ENCODE assay signal across 9 cellular contexts in the genomic region with DNA sequence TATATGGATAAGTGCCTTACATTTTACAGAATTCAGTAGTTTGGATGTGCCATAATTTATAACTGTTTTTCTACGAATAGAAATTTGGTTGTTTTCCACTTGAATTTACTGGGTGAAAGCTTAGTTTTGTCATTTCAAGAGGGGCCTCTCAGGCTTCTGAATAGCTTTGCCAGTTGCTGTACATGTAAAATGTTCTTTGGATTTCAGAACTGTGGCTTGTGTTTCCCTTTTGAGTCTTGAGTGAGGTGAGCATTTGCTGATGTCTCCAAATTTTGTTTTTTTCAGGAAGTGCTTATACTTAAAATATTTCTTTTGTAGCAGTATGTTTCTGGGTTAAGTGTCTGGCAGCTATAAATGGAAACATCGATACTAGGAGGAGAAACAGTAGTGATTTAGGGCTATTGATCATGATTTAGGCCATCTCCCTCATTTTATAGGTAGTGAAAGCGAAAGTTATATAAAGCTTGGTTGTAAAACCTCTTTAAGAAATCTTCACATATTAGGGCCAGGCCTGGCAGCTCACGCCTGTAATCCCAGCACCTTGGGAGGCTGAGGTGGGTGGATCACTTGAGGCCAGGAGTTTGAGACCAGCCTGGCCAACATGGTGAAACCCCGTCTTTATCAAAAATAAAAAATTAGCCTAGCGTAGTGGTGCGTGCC. TPM values are rescaled to one million over a fixed set of nuclear protein-coding genes. Genes with fewer than 3 reads are reported as not detected.
DNase-seq lines count a peak whose midpoint lies in the region; ATAC-seq and TF ChIP-seq lines count a peak whose summit lies in the region.
"Had no signal": no experiment of that assay in that cellular context is flagged by ENCODE, and none has a peak within 500 bp of the region (broad histone marks: within the 10 kb centered on the region; RNA-seq: fewer than 3 reads in every experiment).

No MANE protein-coding gene starts in this region.

- no peaks in the 10 kb centered on the region for H3K27me3 Mint-ChIP-seq in activated naive CD4-positive, alpha-beta T cell treated with anti-CD3 and anti-CD28 coated beads, Interleukin-2, amount 50 U/mL, for 24 hours
- no peaks in the 10 kb centered on the region for H3K27me3 Mint-ChIP-seq in T-helper 1 cell treated with Interleukin-12 subunit alpha and Interleukin-12 subunit beta and Interleukin-4 antibody, amounts not matched to agents 30 μg/mL and 1 μg/mL, for 36 hours (ENCODE audit: low read depth)

- intact Hi-C loops in left colon (cut with DNase I, micrococcal nuclease) (no loop called here), transverse colon (cut with DNase I; ENCODE audit: low total_unique reads) (no loop called here)

- in situ Hi-C loops in transverse colon (cut with MboI; ENCODE audit: low pct_ligation_motif_present in 1 of 4, low pct_unique_long_range_greater_than_20kb in 1 of 4, low sequenced_read_pairs in 3 of 4) = no loop called here

- H3K9me3 Mint-ChIP-seq in activated naive CD4-positive, alpha-beta T cell treated with anti-CD3 and anti-CD28 coated beads, Interleukin-2, amount 50 U/mL, for 24 hours = no peaks in the 10 kb centered on the region
- H3K9me3 Mint-ChIP-seq in T-helper 1 cell treated with Interleukin-12 subunit alpha and Interleukin-12 subunit beta and Interleukin-4 antibody, amounts not matched to agents 30 μg/mL and 1 μg/mL, for 36 hours = peaks cover 3% of the 10 kb centered on the region

- TF ChIP-seq EP300 in transverse colon (IDR thresholded peaks at IDR 0.05; ENCODE audit: low read depth) = no peak

- H3K27ac ChIP-seq in transverse colon = peak overlapping the region; percentile 83 to 91 (median 88)

- H3K4me3 Mint-ChIP-seq in activated naive CD4-positive, alpha-beta T cell treated with anti-CD3 and anti-CD28 coated beads, Interleukin-2, amount 50 U/mL, for 24 hours = peak overlapping the region; percentile 51
- peak overlapping the region; percentile 11 for H3K4me3 Mint-ChIP-seq in T-helper 1 cell treated with Interleukin-12 subunit alpha and Interleukin-12 subunit beta and Interleukin-4 antibody, amounts not matched to agents 30 μg/mL and 1 μg/mL, for 36 hours

- H3K27me3 ChIP-seq in transverse colon = no peaks in the 10 kb centered on the region

- no peak for TF ChIP-seq CTCF in transverse colon (IDR thresholded peaks at IDR 0.05)

- H3K36me3 Mint-ChIP-seq in activated naive CD4-positive, alpha-beta T cell treated with anti-CD3 and anti-CD28 coated beads, Interleukin-2, amount 50 U/mL, for 24 hours = peaks cover 4% of the 10 kb centered on the region
- peaks cover 2% of the 10 kb centered on the region for H3K36me3 Mint-ChIP-seq in T-helper 1 cell treated with Interleukin-12 subunit alpha and Interleukin-12 subunit beta and Interleukin-4 antibody, amounts not matched to agents 30 μg/mL and 1 μg/mL, for 36 hours (ENCODE audit: low read depth)

- no peaks in the 10 kb centered on the region for H3K36me3 ChIP-seq in transverse colon

- peaks cover 29 to 57% (median 44%) of the 10 kb centered on the region in 4 donors for H3K4me1 ChIP-seq in transverse colon

- peak; percentile 26 for ATAC-seq in left colon

- no peak for TF ChIP-seq POLR2A in transverse colon (IDR thresholded peaks at IDR 0.05)

- no peaks in the 10 kb centered on the region for H3K9me3 ChIP-seq in transverse colon

- peak overlapping the region; percentile 65 for H3K27ac Mint-ChIP-seq in activated naive CD4-positive, alpha-beta T cell treated with anti-CD3 and anti-CD28 coated beads, Interleukin-2, amount 50 U/mL, for 24 hours
- peak overlapping the region; percentile 76 for H3K27ac Mint-ChIP-seq in T-helper 1 cell treated with Interleukin-12 subunit alpha and Interleukin-12 subunit beta and Interleukin-4 antibody, amounts not matched to agents 30 μg/mL and 1 μg/mL, for 36 hours

- peaks cover 60% of the 10 kb centered on the region for H3K4me1 Mint-ChIP-seq in activated naive CD4-positive, alpha-beta T cell treated with anti-CD3 and anti-CD28 coated beads, Interleukin-2, amount 50 U/mL, for 24 hours
- peaks cover 35% of the 10 kb centered on the region for H3K4me1 Mint-ChIP-seq in T-helper 1 cell treated with Interleukin-12 subunit alpha and Interleukin-12 subunit beta and Interleukin-4 antibody, amounts not matched to agents 30 μg/mL and 1 μg/mL, for 36 hours (ENCODE audit: low read depth)

- 56 to 76% methylated on average over 5 to 7 of the region's 7 CpGs for WGBS in transverse colon (ENCODE audit: low coverage in 1 of 2), 2 donors

- DNase-seq in activated naive CD4-positive, alpha-beta T cell treated with Interleukin-2 at 50 U/mL for 16 hours = no peak
- DNase-seq in left colon (no peak), transverse colon (peak; percentile 28), DMS114 treated with DMSO at 0.1 percent for 48 hours (lab: John Stamatoyannopoulos, UW; ENCODE audit: unreplicated experiment) (no peak), NCI-H2227 (lab: John Stamatoyannopoulos, UW; ENCODE audit: unreplicated experiment) (no peak), DMS153 treated with DMSO at 0.1 percent for 48 hours (lab: John Stamatoyannopoulos, UW; ENCODE audit: unreplicated experiment) (no peak)
- DNase-seq: activated CD4-positive, alpha-beta T cell treated with anti-CD3 and anti-CD28 coated beads for 48 hours had no signal

- H3K4me3 ChIP-seq in transverse colon = no peak overlapping the region

RNA-seq across cellular contexts. Expression of a gene that starts 9.2 kb away (rescaled TPM):
- total RNA-seq in left colon (10 to 100 TPM; 81.2 to 91.6 TPM), transverse colon (100 to 1,000 TPM in 3 of 4 donors, 10 to 100 TPM in 1; 91.7 to 247 (median 115) TPM)
